In the genomic region with DNA sequence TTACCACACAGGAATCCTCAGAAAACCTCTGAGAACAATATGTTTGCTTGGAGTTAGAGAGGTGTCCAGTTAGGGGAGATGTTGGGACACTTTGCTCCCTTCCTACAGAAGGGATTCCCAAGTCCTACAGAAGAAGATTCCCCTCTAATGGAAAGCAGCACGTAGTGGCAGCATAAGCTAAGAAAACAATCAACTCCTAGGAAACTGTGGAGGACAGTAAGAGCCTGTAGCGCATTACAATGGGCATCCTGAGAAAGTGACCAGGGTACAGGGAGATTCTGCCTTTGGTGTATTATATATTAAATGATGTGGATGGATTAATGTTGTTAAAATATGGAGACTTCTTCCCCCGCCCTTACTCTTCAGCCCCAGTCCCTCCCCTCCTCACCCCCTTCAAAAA, we compare ENCODE assay signal across 2 cellular contexts.
A peak's percentile ranks its signal among the peaks of the same experiment; 100 is the strongest.
TF ChIP-seq lines count a peak whose summit lies in the region.

No MANE protein-coding gene starts in this region.

TF ChIP-seq in HepG2, 621 proteins besides CTCF, POLR2A, EP300 and RAD21:
- TF ChIP-seq DPF2 (CRISPR knock-in tag; IDR thresholded peaks at IDR 0.05; ENCODE audit: borderline replicate concordance, low read depth) (no peak), PITX1 (CRISPR knock-in tag; IDR thresholded peaks at IDR 0.05) (no peak), HNRNPK (IDR thresholded peaks at IDR 0.05; ENCODE audit: low read depth, low read length, poor library complexity, severe bottlenecking) (peak; percentile 14)

TF ChIP-seq in H1, 55 proteins besides CTCF, POLR2A, EP300 and RAD21:
- TF ChIP-seq POU5F1 (IDR thresholded peaks at IDR 0.05; ENCODE audit: low read depth, low read length) (0 out of 2 replicates have a peak, but pooled peaks have one; percentile 35), YY1 (IDR thresholded peaks at IDR 0.05; ENCODE audit: low read depth, low read length) (no peak)
